Comparison of ENCODE assay signal across 11 cellular contexts in the genomic region with DNA sequence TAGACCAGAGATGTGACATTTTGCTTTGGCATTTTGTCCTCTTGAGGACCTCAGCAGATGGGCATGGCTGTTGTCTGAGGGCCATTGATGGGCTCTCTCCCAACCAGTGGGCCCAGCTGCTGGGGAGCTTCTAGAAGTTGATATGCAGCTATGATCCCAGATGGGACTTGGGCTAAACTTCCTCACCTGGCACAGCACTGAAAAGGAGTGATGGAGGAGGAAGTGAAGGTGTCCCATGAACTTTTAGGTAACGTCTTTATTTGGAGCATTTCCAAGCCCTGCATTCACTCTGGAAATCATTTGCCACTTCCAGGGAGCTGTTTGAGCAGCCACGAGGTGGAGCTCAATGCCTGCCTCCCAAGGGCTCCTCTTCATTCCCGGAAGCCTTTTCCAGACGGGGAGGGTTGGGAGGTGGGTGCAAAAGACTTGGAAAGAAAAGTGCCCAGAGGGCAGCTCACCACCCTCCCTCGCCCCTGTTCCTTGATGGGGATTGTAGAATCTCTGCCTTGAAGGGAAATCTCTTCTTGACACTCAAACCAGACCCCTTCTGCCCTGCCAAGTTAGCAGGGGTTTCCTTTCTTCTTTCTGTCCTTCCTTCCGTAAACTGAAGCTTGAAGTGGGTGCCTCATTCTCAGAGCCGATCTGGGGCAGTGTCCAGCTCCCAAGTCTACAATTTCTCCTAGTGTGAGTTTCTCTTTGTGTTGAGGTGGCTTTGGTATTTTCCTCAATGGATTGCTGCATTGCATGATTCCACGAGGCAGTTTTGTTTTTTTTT. TPM values are rescaled to one million over a fixed set of nuclear protein-coding genes. Genes with fewer than 3 reads are reported as not detected.
DNase-seq lines count a peak whose midpoint lies in the region; ATAC-seq and TF ChIP-seq lines count a peak whose summit lies in the region.
"Had no signal": no experiment of that assay in that cellular context is flagged by ENCODE, and none has a peak within 500 bp of the region (broad histone marks: within the 10 kb centered on the region; RNA-seq: fewer than 3 reads in every experiment).

No MANE protein-coding gene starts in this region.

- intact Hi-C loops in left colon (cut with DNase I, micrococcal nuclease) (loop anchor here (5.0 kb wide), 2 partner anchors 87 to 92 kb away; no protein-coding TSS in a partner anchor), Right ventricle myocardium inferior (cut with DNase I) (no loop called here)
- intact Hi-C loops in CD4-positive, alpha-beta memory T cell (cut with micrococcal nuclease) = no loop called here

- no peak overlapping the region for H3K27ac Mint-ChIP-seq in CD4-positive, alpha-beta memory T cell

- peaks cover 0 to 2% (median 1%) of the 10 kb centered on the region in 4 donors for H3K4me1 Mint-ChIP-seq in CD4-positive, alpha-beta memory T cell

- POLR2A ChIA-PET in CD4-positive, alpha-beta memory T cell (lab: Charles Lee; ENCODE audit: partially characterized antibody) = no interaction called here

- no peaks in the 10 kb centered on the region for H3K4me1 ChIP-seq in CD4-positive, alpha-beta memory T cell (ENCODE audit: insufficient read depth, low read length)

- no peaks in the 10 kb centered on the region for H3K36me3 ChIP-seq in CD4-positive, alpha-beta memory T cell (ENCODE audit: insufficient read depth, low read length)
- H3K36me3 ChIP-seq: upper lobe of left lung had no signal

- peaks cover 5% of the 10 kb centered on the region for H3K27me3 ChIP-seq in CD4-positive, alpha-beta memory T cell (ENCODE audit: insufficient read depth, low read length)
- H3K27me3 ChIP-seq: upper lobe of left lung had no signal

- CTCF ChIA-PET in CD4-positive, alpha-beta memory T cell (lab: Charles Lee; ENCODE audit: partially characterized antibody) = interaction anchor here (0.8 to 10.8 kb wide), 6 partner anchors 10 to 96 kb away, joined by 3 to 171 read pairs (median 14); no protein-coding TSS in a partner anchor

- H3K36me3 Mint-ChIP-seq in CD4-positive, alpha-beta memory T cell = no peaks in the 10 kb centered on the region

- no peaks in the 10 kb centered on the region for H3K9me3 Mint-ChIP-seq in CD4-positive, alpha-beta memory T cell

- no peaks in the 10 kb centered on the region for H3K9me3 ChIP-seq in CD4-positive, alpha-beta memory T cell (ENCODE audit: control insufficient read depth in 1 of 2, low read length in 2 of 2)
- H3K9me3 ChIP-seq: upper lobe of left lung had no signal

- ATAC-seq in SK-N-SH treated with all-trans-retinoic acid at 6 μM for 48 hours (peak; percentile 55; the same call in 2 of the 3 replicates), left colon (peak; percentile 93), HG03039 (IDR thresholded peaks at IDR 0.05; ENCODE audit: unreplicated experiment) (no peak), GM18505 (IDR thresholded peaks at IDR 0.05; ENCODE audit: unreplicated experiment) (no peak), Right ventricle myocardium inferior (no peak)

- peak; percentile 43 for DNase-seq in Ammon's horn (ENCODE audit: low spot score)
- peak; percentile 67 for DNase-seq in HT-29 (ENCODE audit: low spot score)
- peak; percentile 40 to 54 for DNase-seq in left colon
- no peak for DNase-seq in Right ventricle myocardium inferior (ENCODE audit: missing footprints)
- no peak for DNase-seq in CD4-positive, alpha-beta memory T cell
- DNase-seq: NCI-H2081 treated with DMSO at 0.1 percent for 48 hours had no signal

- H3K27ac ChIP-seq in CD4-positive, alpha-beta memory T cell (ENCODE audit: low read depth, low read length) = no peak overlapping the region
- H3K27ac ChIP-seq: upper lobe of left lung had no signal

- no peak for TF ChIP-seq POLR2A in GM18505 (IDR thresholded peaks at IDR 0.05; ENCODE audit: borderline replicate concordance, extremely low read depth, insufficient read depth, insufficient read length)

- no peak overlapping the region for H3K4me3 Mint-ChIP-seq in CD4-positive, alpha-beta memory T cell

- H3K27me3 Mint-ChIP-seq in CD4-positive, alpha-beta memory T cell = peaks cover 19 to 43% of the 10 kb centered on the region in 2 donors

- H3K4me3 ChIP-seq in CD4-positive, alpha-beta memory T cell (ENCODE audit: low read length in 2 of 2) = no peak overlapping the region

TF ChIP-seq in SK-N-SH treated with all-trans-retinoic acid at 6 μM for 48 hours, 23 proteins besides CTCF, POLR2A, EP300 and RAD21:
- TF ChIP-seq, protein P1, sequence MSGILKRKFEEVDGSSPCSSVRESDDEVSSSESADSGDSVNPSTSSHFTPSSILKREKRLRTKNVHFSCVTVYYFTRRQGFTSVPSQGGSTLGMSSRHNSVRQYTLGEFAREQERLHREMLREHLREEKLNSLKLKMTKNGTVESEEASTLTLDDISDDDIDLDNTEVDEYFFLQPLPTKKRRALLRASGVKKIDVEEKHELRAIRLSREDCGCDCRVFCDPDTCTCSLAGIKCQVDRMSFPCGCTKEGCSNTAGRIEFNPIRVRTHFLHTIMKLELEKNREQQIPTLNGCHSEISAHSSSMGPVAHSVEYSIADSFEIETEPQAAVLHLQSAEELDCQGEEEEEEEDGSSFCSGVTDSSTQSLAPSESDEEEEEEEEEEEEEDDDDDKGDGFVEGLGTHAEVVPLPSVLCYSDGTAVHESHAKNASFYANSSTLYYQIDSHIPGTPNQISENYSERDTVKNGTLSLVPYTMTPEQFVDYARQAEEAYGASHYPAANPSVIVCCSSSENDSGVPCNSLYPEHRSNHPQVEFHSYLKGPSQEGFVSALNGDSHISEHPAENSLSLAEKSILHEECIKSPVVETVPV (CRISPR knock-in tag; IDR thresholded peaks at IDR 0.05) = no peak
- peak; percentile 91 for TF ChIP-seq ZFP3 (CRISPR knock-in tag; IDR thresholded peaks at IDR 0.05)

RNA-seq across cellular contexts. Expression of gene NEUROG1, which starts 18.1 kb away (rescaled TPM):
- not detected in 2 replicates for total RNA-seq in HT-29 (2014; rRNA removed; shearing (Covaris generic))
- total RNA-seq in left colon (not detected), Right ventricle myocardium inferior (not detected)
- total RNA-seq in CD4-positive, alpha-beta memory T cell = not detected
- not detected for polyA plus RNA-seq in CD4-positive, alpha-beta memory T cell
- total RNA-seq: upper lobe of left lung had no signal
- polyA plus RNA-seq: adipose tissue had no signal

RNA-seq across cellular contexts. Expression of gene CXCL14, which starts 24.9 kb away (rescaled TPM):
- total RNA-seq in HT-29 (2014; rRNA removed; shearing (Covaris generic)) = not detected in 2 replicates
- total RNA-seq in left colon (10 to 100 TPM; 23.3 to 88.5 TPM), Right ventricle myocardium inferior (1.8 TPM)
- total RNA-seq in CD4-positive, alpha-beta memory T cell = not detected
- polyA plus RNA-seq in CD4-positive, alpha-beta memory T cell = not detected

Comparison
In these comparisons a context has a peak if more than half of its experiments do, and no peak if none do; other contexts are left out.
1. DNase-seq: peak in Ammon's horn (single experiment), HT-29 (single experiment) and left colon (2 of 2); none in Right ventricle myocardium inferior (single experiment) and CD4-positive, alpha-beta memory T cell (0 of 5).
2. ATAC-seq: peak in SK-N-SH treated with all-trans-retinoic acid at 6 μM for 48 hours (single experiment) and left colon (single experiment); none in HG03039 (single experiment), GM18505 (single experiment) and Right ventricle myocardium inferior (single experiment).
3. intact Hi-C loops: an anchor here in left colon (5.0 kb wide); none called in Right ventricle myocardium inferior and CD4-positive, alpha-beta memory T cell.